ENCODE assay signal across 8 cellular contexts in the genomic region with DNA sequence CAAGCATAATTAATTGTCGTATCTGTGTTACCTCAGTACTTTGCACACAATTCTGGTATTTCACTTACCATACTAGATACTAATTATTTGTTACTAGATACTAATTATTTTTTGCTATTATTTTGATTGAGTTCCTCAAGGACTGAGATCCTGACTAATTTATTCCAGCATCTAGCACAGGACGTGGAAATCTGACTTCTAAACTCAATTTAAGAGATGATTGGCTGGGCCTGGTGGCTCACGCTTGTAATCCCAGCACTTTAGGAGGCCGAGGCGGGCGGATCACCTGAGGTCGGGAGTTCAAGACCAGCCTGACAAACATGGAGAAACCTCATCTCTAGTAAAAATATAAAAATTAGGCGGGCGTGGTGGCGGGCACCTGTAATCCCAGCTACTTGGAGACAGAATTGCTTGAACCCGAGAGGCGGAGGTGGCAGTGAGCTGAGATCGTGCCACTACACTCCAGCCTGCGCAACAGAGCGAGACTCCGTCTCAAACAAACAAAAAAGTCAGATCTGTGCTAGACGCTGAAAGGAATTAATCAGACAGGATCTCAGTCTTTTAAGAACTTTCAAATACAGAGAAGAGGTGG. TPM values are rescaled to one million over a fixed set of nuclear protein-coding genes. Genes with fewer than 3 reads are reported as not detected.
DNase-seq lines count a peak whose midpoint lies in the region; ATAC-seq, FAIRE-seq and TF ChIP-seq lines count a peak whose summit lies in the region.

No MANE protein-coding gene starts in this region.

- no peak for TF ChIP-seq POLR2A in GM12891 (IDR thresholded peaks at IDR 0.05; ENCODE audit: low read depth, low read length)

- H3K9me2 ChIP-seq in DOHH2 (replicated peaks; ENCODE audit: control insufficient read depth, low read length): no peaks in the 10 kb centered on the region

- H3K27me3 ChIP-seq in DOHH2 (ENCODE audit: control insufficient read depth, low read length) (no peaks in the 10 kb centered on the region), parathyroid adenoma (ENCODE audit: control insufficient read depth, insufficient read depth, low read length) (no peaks in the 10 kb centered on the region)

- H3K9me3 ChIP-seq in DOHH2 (ENCODE audit: control insufficient read depth, insufficient read depth, low read length) (no peaks in the 10 kb centered on the region), parathyroid adenoma (ENCODE audit: control insufficient read depth, low read length) (no peaks in the 10 kb centered on the region)

- DNase-seq in RKO (ENCODE audit: low spot score) (peak; percentile 57), epithelial cell of esophagus (ENCODE audit: low read depth) (peak; percentile 6), GM12891 (ENCODE audit: insufficient read length, low spot score) (no peak), SK-N-DZ (ENCODE audit: low spot score) (no peak), retina (no peak)

- H3K4me1 ChIP-seq in DOHH2 (ENCODE audit: control insufficient read depth, low read length) (peaks cover 29% of the 10 kb centered on the region), parathyroid adenoma (no peaks in the 10 kb centered on the region)

- TF ChIP-seq CTCF in DOHH2 (IDR thresholded peaks at IDR 0.05; ENCODE audit: low read depth, low read length, poor library complexity, severe bottlenecking): no peak
- TF ChIP-seq CTCF in epithelial cell of esophagus (IDR thresholded peaks at IDR 0.05; ENCODE audit: insufficient read depth, low read depth, low read length, missing control alignments): no peak
- TF ChIP-seq CTCF in parathyroid adenoma (IDR thresholded peaks at IDR 0.05): no peak

- no peak for ATAC-seq in GM18511 (IDR thresholded peaks at IDR 0.05; ENCODE audit: unreplicated experiment)

- peak overlapping the region; percentile 96 for H2AFZ ChIP-seq in parathyroid adenoma

- H3F3A ChIP-seq in DOHH2 (ENCODE audit: control insufficient read depth, insufficient read depth): peaks cover 15% of the 10 kb centered on the region

- H3K4me3 ChIP-seq in DOHH2 (ENCODE audit: low read length) (peak overlapping the region; percentile 83), epithelial cell of esophagus (ENCODE audit: low read length) (peak overlapping the region; percentile 87), parathyroid adenoma (ENCODE audit: low read depth, low read length) (peak overlapping the region; percentile 90)

- peaks cover 22% of the 10 kb centered on the region for H3K36me3 ChIP-seq in DOHH2 (ENCODE audit: control insufficient read depth, low read length)
- H3K36me3 ChIP-seq in parathyroid adenoma (ENCODE audit: control insufficient read depth, insufficient read depth, low read length): no peaks in the 10 kb centered on the region

- H3K4me2 ChIP-seq in DOHH2 (ENCODE audit: low read length): peak overlapping the region; percentile 82
- H3K4me2 ChIP-seq in parathyroid adenoma (ENCODE audit: low read length): peak overlapping the region; percentile 80

- H3K79me2 ChIP-seq in DOHH2 (ENCODE audit: control insufficient read depth, low read length) (peaks cover 50% of the 10 kb centered on the region), parathyroid adenoma (no peaks in the 10 kb centered on the region)

- no peaks in the 10 kb centered on the region for H4K20me1 ChIP-seq in DOHH2 (ENCODE audit: control insufficient read depth, insufficient read depth, low read depth, low read length)

- H3K27ac ChIP-seq in DOHH2 (ENCODE audit: low read depth, low read length) (peak overlapping the region; percentile 77), parathyroid adenoma (peak overlapping the region; percentile 94)

- no peak for FAIRE-seq in GM12891 (lab: Jason Lieb, UNC)

- no peak overlapping the region for H3K9ac ChIP-seq in parathyroid adenoma

TF ChIP-seq in GM12891, 5 proteins besides CTCF, POLR2A, EP300 and RAD21:
- no peak for TF ChIP-seq POLR2AphosphoS5 (IDR thresholded peaks at IDR 0.05; ENCODE audit: low read depth, low read length)
- no peak for TF ChIP-seq PAX5 (IDR thresholded peaks at IDR 0.05; ENCODE audit: insufficient read depth, low read length, severe bottlenecking)
- no peak for TF ChIP-seq TAF1 (IDR thresholded peaks at IDR 0.05; ENCODE audit: low read depth, low read length)
- TF ChIP-seq POU2F2 (IDR thresholded peaks at IDR 0.05; ENCODE audit: low read depth, low read length): no peak
- TF ChIP-seq SPI1 (IDR thresholded peaks at IDR 0.05; ENCODE audit: low read depth, low read length): no peak

RNA-seq across cellular contexts. Expression of a gene that starts 0.5 kb away (rescaled TPM):
- 59.0 TPM for polyA plus RNA-seq in GM12891 (2012; ENCODE audit: low read depth, missing spikeins)
- 101 and 116 TPM in 2 replicates for polyA plus RNA-seq in SK-N-DZ (2014; cell fraction: cytosol; rRNA removed)
- polyA plus RNA-seq in SK-N-DZ (2014; cell fraction: nucleus; rRNA removed): 35.6 and 57.1 TPM in 2 replicates

RNA-seq across cellular contexts. Expression of a gene that starts 26.3 kb away (rescaled TPM):
- polyA plus RNA-seq in GM12891 (2012; ENCODE audit: low read depth, missing spikeins): 21.8 TPM
- polyA plus RNA-seq in SK-N-DZ (2014; cell fraction: cytosol; rRNA removed): 87.9 and 99.0 TPM in 2 replicates
- polyA plus RNA-seq in SK-N-DZ (2014; cell fraction: nucleus; rRNA removed): 50.0 and 62.3 TPM in 2 replicates

Comparison
In these comparisons a context has a peak if more than half of its experiments do, and no peak if none do; other contexts are left out.
1. DNase-seq: peak in RKO (single experiment) and epithelial cell of esophagus (single experiment); none in GM12891 (single experiment), SK-N-DZ (single experiment) and retina (single experiment).
2. Peak in every context shown above with its lines, with median percentiles within 50 percentile points of each other: H3K4me3 ChIP-seq.